In the genomic region with DNA sequence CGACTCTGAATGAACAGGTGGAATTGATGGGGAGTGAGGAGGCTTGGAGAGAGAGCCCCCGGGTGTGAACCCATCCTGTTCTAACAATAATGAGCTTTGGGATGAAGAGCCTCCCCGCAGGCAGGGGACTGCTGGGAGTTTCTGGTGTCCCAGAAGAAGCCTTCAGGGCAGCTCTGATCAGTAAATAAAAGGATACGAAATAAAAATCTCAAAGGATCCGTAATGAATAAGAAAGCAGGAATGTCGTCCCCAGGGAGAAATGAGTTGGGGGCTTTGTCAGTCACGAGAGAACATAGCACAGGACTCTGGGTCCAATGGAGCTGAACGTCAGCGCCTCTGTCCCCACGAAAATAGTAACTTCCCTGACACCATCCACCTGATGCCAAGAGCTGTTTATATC, we compare ENCODE assay signal across 10 cellular contexts.
DNase-seq lines count a peak whose midpoint lies in the region; ATAC-seq and TF ChIP-seq lines count a peak whose summit lies in the region.
"Had no signal": no experiment of that assay in that cellular context is flagged by ENCODE, and none has a peak within 500 bp of the region (broad histone marks: within the 10 kb centered on the region; RNA-seq: fewer than 3 reads in every experiment).

No MANE protein-coding gene starts in this region.

- H3K9me3 ChIP-seq in muscle layer of colon (ENCODE audit: low read length) (no peaks in the 10 kb centered on the region), uterus (no peaks in the 10 kb centered on the region), PC-3 (ENCODE audit: low read length) (no peaks in the 10 kb centered on the region)

- CTCF ChIA-PET in PC-3 (lab: Charles Lee) = no interaction called here

- no peak for ATAC-seq in activated T-cell treated with anti-CD3 and anti-CD28 coated beads, Interleukin-2, amount 50 U/mL, for 72 hours (replicated peaks in 1 of 2)
- ATAC-seq in PC-3 = no peak

- H3K27me3 ChIP-seq in muscle layer of colon (ENCODE audit: control insufficient read depth in 1 of 2, insufficient read depth in 2 of 2, low read length in 2 of 2) = no peaks in the 10 kb centered on the region
- H3K27me3 ChIP-seq in uterus = no peaks in the 10 kb centered on the region
- H3K27me3 ChIP-seq in PC-3 (ENCODE audit: low read length) = no peaks in the 10 kb centered on the region

- H3K4me3 Mint-ChIP-seq in activated T-cell treated with anti-CD3 and anti-CD28 coated beads, Interleukin-2, amount 50 U/mL, for 72 hours = no peak overlapping the region

- POLR2A ChIA-PET in PC-3 (lab: Charles Lee; ENCODE audit: unreplicated experiment) = interaction anchor here (0.5 to 0.7 kb wide), 2 partner anchors 31 to 45 kb away, joined by 3 read pairs; no protein-coding TSS in a partner anchor

- no peaks in the 10 kb centered on the region for H3K79me2 ChIP-seq in PC-3 (ENCODE audit: low read length)

- H3K9ac ChIP-seq in muscle layer of colon (ENCODE audit: low read length) = peak overlapping the region; percentile 23
- no peak overlapping the region for H3K9ac ChIP-seq in PC-3 (ENCODE audit: low read length)

- DNase-seq in activated T-cell treated with anti-CD3 and anti-CD28 coated beads, Interleukin-2, amount 50 U/mL, for 72 hours = no peak
- DNase-seq in activated T-cell treated with anti-CD3 and anti-CD28 coated beads for 4 hours (no peak), coronary artery (ENCODE audit: low spot score) (no peak), uterus (peak in 1 of 2 donors; percentile 27), DMS 273 treated with DMSO at 0.1 percent for 48 hours (lab: John Stamatoyannopoulos, UW) (no peak), PC-3 (no peak)
- DNase-seq in activated CD4-positive, alpha-beta T cell treated with anti-CD3 and anti-CD28 coated beads, Interleukin-2, amount 50 U/mL, for 48 hours = no peak
- DNase-seq: NCI-H446 had no signal

- H3K27ac Mint-ChIP-seq in activated T-cell treated with anti-CD3 and anti-CD28 coated beads, Interleukin-2, amount 50 U/mL, for 72 hours = peak overlapping the region; percentile 75
- H3K27ac Mint-ChIP-seq: activated T-helper 2 cell treated with anti-CD3 and anti-CD28 coated beads, Interferon-gamma antibody, Interleukin-2, Interleukin-4, amounts not matched to agents 10 μg/mL and 5 μg/mL and 100 μg/mL, durations not matched to agents 14 hours and 24 hours and 36 hours had no signal

- no peak for TF ChIP-seq POLR2A in uterus (IDR thresholded peaks at IDR 0.05)

- intact Hi-C loops in uterus (cut with DNase I; ENCODE audit: low total_unique reads) = no loop called here
- intact Hi-C loops in PC-3 (cut with micrococcal nuclease) = no loop called here

- no peak for TF ChIP-seq CTCF in coronary artery (IDR thresholded peaks at IDR 0.05)
- no peak for TF ChIP-seq CTCF in uterus (IDR thresholded peaks at IDR 0.05)
- no peak for TF ChIP-seq CTCF in PC-3 (conservative IDR thresholded peaks at IDR 0.05; ENCODE audit: low read depth, low read length)

- H3K27ac ChIP-seq in coronary artery (peak overlapping the region in 1 of 2 donors; percentile 33), muscle layer of colon (ENCODE audit: low read depth, low read length) (peak overlapping the region; percentile 36), uterus (peak overlapping the region; percentile 49 to 68), PC-3 (ENCODE audit: low read length) (no peak overlapping the region)

- H3K36me3 ChIP-seq in muscle layer of colon (ENCODE audit: insufficient read depth, low read length) (no peaks in the 10 kb centered on the region), uterus (no peaks in the 10 kb centered on the region), PC-3 (ENCODE audit: low read depth, low read length) (no peaks in the 10 kb centered on the region)

- H3K4me1 ChIP-seq in muscle layer of colon (ENCODE audit: insufficient read depth, low read length) (peaks cover 34% of the 10 kb centered on the region), uterus (peaks cover 0 to 7% of the 10 kb centered on the region in 2 donors), PC-3 (ENCODE audit: insufficient read depth, low read length) (no peaks in the 10 kb centered on the region)

- H3K4me2 ChIP-seq in PC-3 (ENCODE audit: low read length) = no peak overlapping the region

- no peak overlapping the region for H2AFZ ChIP-seq in PC-3 (ENCODE audit: low read length)

- H3K9me3 Mint-ChIP-seq in activated T-cell treated with anti-CD3 and anti-CD28 coated beads, Interleukin-2, amount 50 U/mL, for 72 hours = peaks cover 0 to 1% of the 10 kb centered on the region in 2 donors
- H3K9me3 Mint-ChIP-seq: activated T-helper 2 cell treated with anti-CD3 and anti-CD28 coated beads, Interferon-gamma antibody, Interleukin-2, Interleukin-4, amounts not matched to agents 10 μg/mL and 5 μg/mL and 100 μg/mL, durations not matched to agents 14 hours and 24 hours and 36 hours had no signal

- H4K20me1 ChIP-seq in PC-3 (ENCODE audit: low read length) = no peaks in the 10 kb centered on the region

- no TSS peak for BruUV-seq in PC-3 (replicated peaks; lab: Mats Ljungman, UMichigan)

- H3K36me3 Mint-ChIP-seq in activated T-cell treated with anti-CD3 and anti-CD28 coated beads, Interleukin-2, amount 50 U/mL, for 72 hours (ENCODE audit: insufficient read depth in 2 of 2) = peaks cover 2 to 12% of the 10 kb centered on the region in 2 donors

- no peaks in the 10 kb centered on the region for H3K9me2 ChIP-seq in PC-3 (replicated peaks; ENCODE audit: low read length)

- H3K27me3 Mint-ChIP-seq in activated T-cell treated with anti-CD3 and anti-CD28 coated beads, Interleukin-2, amount 50 U/mL, for 72 hours (ENCODE audit: low read depth) = no peaks in the 10 kb centered on the region

- peaks cover 78% of the 10 kb centered on the region for H3K4me1 Mint-ChIP-seq in activated T-cell treated with anti-CD3 and anti-CD28 coated beads, Interleukin-2, amount 50 U/mL, for 72 hours (ENCODE audit: low read depth)

- H3F3A ChIP-seq in PC-3 (ENCODE audit: low read length, unreplicated experiment) = no peaks in the 10 kb centered on the region

- H3K4me3 ChIP-seq in coronary artery (peak overlapping the region; percentile 54), muscle layer of colon (ENCODE audit: low read depth in 1 of 2, low read length in 2 of 2) (peak overlapping the region in 1 of 2 donors; percentile 45), uterus (no peak overlapping the region), PC-3 (ENCODE audit: low read length) (no peak overlapping the region)
